ENCODE assay signal across 24 cellular contexts in genomic region chr7:77629797-77630196, GRCh38.
DNase-seq lines count a peak whose midpoint lies in the region; ATAC-seq, FAIRE-seq and TF ChIP-seq lines count a peak whose summit lies in the region.
"Had no signal": no experiment of that assay in that cellular context is flagged by ENCODE, and none has a peak within 500 bp of the region (broad histone marks: within the 10 kb centered on the region; RNA-seq: fewer than 3 reads in every experiment).

No MANE protein-coding gene starts in this region.

- H3K4me1 Mint-ChIP-seq in MCF 10A (ENCODE audit: insufficient read depth, unreplicated experiment) (no peaks in the 10 kb centered on the region), HFFc6 (ENCODE audit: low read depth) (peaks cover 21% of the 10 kb centered on the region; the same call in 1 of the 2 replicates)
- H3K4me1 Mint-ChIP-seq: B cell had no signal

- H4K20me1 ChIP-seq in mammary epithelial cell (ENCODE audit: insufficient read depth, low read length) (no peaks in the 10 kb centered on the region), K562 (replicated peaks; ENCODE audit: control insufficient read depth, insufficient read depth, low read length) (no peaks in the 10 kb centered on the region)
- H4K20me1 ChIP-seq: BLaER1 had no signal

- no peak for FAIRE-seq in K562 (lab: Jason Lieb, UNC)
- FAIRE-seq: A204.1, D721Med, GM12878, GM19239, H1 had no signal

- H3K4me3 Mint-ChIP-seq in MCF 10A (ENCODE audit: unreplicated experiment) (no peak overlapping the region), HFFc6 (no peak overlapping the region)
- H3K4me3 Mint-ChIP-seq: B cell; CD4-positive, CD25-positive, alpha-beta regulatory T cell; CD8-positive, alpha-beta T cell had no signal

- H3K9me3 ChIP-seq in mammary epithelial cell (replicated peaks; ENCODE audit: insufficient read depth, low read length) (no peaks in the 10 kb centered on the region), K562 (replicated peaks; ENCODE audit: control insufficient read depth, insufficient read depth, low read depth, low read length) (no peaks in the 10 kb centered on the region)
- H3K9me3 ChIP-seq: BLaER1 had no signal

- peaks cover 38% of the 10 kb centered on the region for H3K79me2 ChIP-seq in mammary epithelial cell (ENCODE audit: insufficient read depth, low read length)
- H3K79me2 ChIP-seq in K562 (ENCODE audit: control insufficient read depth, insufficient read depth, low read length), result no peaks in the 10 kb centered on the region

- H3K27ac Mint-ChIP-seq in MCF 10A (ENCODE audit: low read depth, unreplicated experiment) (peak overlapping the region; percentile 5), HFFc6 (0 out of 2 replicates have a peak overlapping the region, but pooled peaks have one; percentile 11)
- H3K27ac Mint-ChIP-seq: B cell; CD4-positive, CD25-positive, alpha-beta regulatory T cell; CD8-positive, alpha-beta T cell had no signal

- no peaks in the 10 kb centered on the region for H3K27me3 Mint-ChIP-seq in MCF 10A (ENCODE audit: insufficient read depth, unreplicated experiment)
- no peaks in the 10 kb centered on the region for H3K27me3 Mint-ChIP-seq in HFFc6 (ENCODE audit: insufficient read depth)
- H3K27me3 Mint-ChIP-seq: B cell; CD4-positive, CD25-positive, alpha-beta regulatory T cell had no signal

- H3K4me1 ChIP-seq in mammary epithelial cell (ENCODE audit: insufficient read depth, low read length) (no peaks in the 10 kb centered on the region), K562 (replicated peaks in 1 of 2; ENCODE audit: control insufficient read depth in 2 of 2, insufficient read depth in 2 of 2, low read length in 2 of 2) (no peaks in the 10 kb centered on the region)
- H3K4me1 ChIP-seq: BLaER1 had no signal

- H3K9me3 Mint-ChIP-seq in MCF 10A (ENCODE audit: unreplicated experiment) (no peaks in the 10 kb centered on the region), HFFc6 (no peaks in the 10 kb centered on the region)
- H3K9me3 Mint-ChIP-seq: CD4-positive, CD25-positive, alpha-beta regulatory T cell; CD8-positive, alpha-beta T cell had no signal

- no peak for TF ChIP-seq CTCF in MCF 10A (IDR thresholded peaks at IDR 0.05; ENCODE audit: unreplicated experiment)
- TF ChIP-seq CTCF in mammary epithelial cell (conservative IDR thresholded peaks at IDR 0.05 in 1 of 2, IDR thresholded peaks at IDR 0.05 in 1 of 2; ENCODE audit: extremely low read depth in 1 of 2, insufficient read depth in 1 of 2, low read depth in 1 of 2, low read length in 2 of 2), result no peak
- no peak for TF ChIP-seq CTCF in HFFc6 (IDR thresholded peaks at IDR 0.05)
- TF ChIP-seq CTCF in K562 (IDR thresholded peaks at IDR 0.05 in 2 of 3, conservative IDR thresholded peaks at IDR 0.05 in 1 of 3; ENCODE audit: insufficient read depth in 2 of 3, low read depth in 1 of 3, low read length in 3 of 3), result no peak

- ATAC-seq in K562, result no peak
- ATAC-seq: CD8-positive, alpha-beta T cell; GM12878 had no signal

- H3K27ac ChIP-seq in mammary epithelial cell (ENCODE audit: insufficient read depth, low read depth, low read length) (no peak overlapping the region), K562 (ENCODE audit: extremely low read depth, low read depth, low read length) (no peak overlapping the region)
- H3K27ac ChIP-seq: 22Rv1, BLaER1, C4-2B, GM23248 had no signal

- intact Hi-C loops in MCF 10A (cut with micrococcal nuclease) (no loop called here), mammary epithelial cell (cut with micrococcal nuclease) (no loop called here), K562 (cut with micrococcal nuclease) (no loop called here)

- H3K9me1 ChIP-seq in K562 (ENCODE audit: control insufficient read depth, insufficient read depth, low read length), result no peaks in the 10 kb centered on the region

- TF ChIP-seq RAD21 in K562 (CRISPR knock-in tag; conservative IDR thresholded peaks at IDR 0.05 in 1 of 2, IDR thresholded peaks at IDR 0.05 in 1 of 2), result no peak

- H3K4me2 ChIP-seq in mammary epithelial cell (ENCODE audit: insufficient read depth, low read depth, low read length) (no peak overlapping the region), K562 (ENCODE audit: insufficient read depth, low read length) (no peak overlapping the region)
- H3K4me2 ChIP-seq: BLaER1 had no signal

- POLR2A ChIA-PET in MCF 10A (lab: Yijun Ruan, JAX), result no interaction called here
- POLR2A ChIA-PET in K562 (lab: Yijun Ruan, JAX), result interaction anchor here (0.8 to 0.9 kb wide), 2 partner anchors 13 to 19 kb away, joined by 3 read pairs; no protein-coding TSS in a partner anchor

- WGBS in mammary epithelial cell (ENCODE audit: low coverage, missing lambda C conversion rate), result 93% methylated on average over 3 of the region's 4 CpGs
- WGBS in K562 (ENCODE audit: insufficient coverage, low coverage, missing lambda C conversion rate), result 91% methylated on average over 4 of the region's 4 CpGs

- H3K27me3 ChIP-seq in mammary epithelial cell (ENCODE audit: insufficient read depth, low read length), result no peaks in the 10 kb centered on the region
- H3K27me3 ChIP-seq in K562 (ENCODE audit: control insufficient read depth in 2 of 2, insufficient read depth in 2 of 2, low read length in 2 of 2), result no peaks in the 10 kb centered on the region
- H3K27me3 ChIP-seq: BLaER1 had no signal

- H2AFZ ChIP-seq in mammary epithelial cell (ENCODE audit: low read depth, low read length) (no peak overlapping the region), K562 (ENCODE audit: low read depth, low read length) (no peak overlapping the region)
- H2AFZ ChIP-seq: GM23248 had no signal

- peaks cover 46% of the 10 kb centered on the region for H3K36me3 ChIP-seq in mammary epithelial cell (ENCODE audit: insufficient read depth, low read length)
- peaks cover 61% of the 10 kb centered on the region for H3K36me3 ChIP-seq in K562 (ENCODE audit: control insufficient read depth, insufficient read depth, low read length)

- no peak for TF ChIP-seq EP300 in K562 (IDR thresholded peaks at IDR 0.05; ENCODE audit: low read length)

- DNase-seq in MCF 10A (ENCODE audit: unreplicated experiment) (no peak), mammary epithelial cell (no peak), HFFc6 (no peak), K562 (ENCODE audit: extremely low read depth in 1 of 4, low spot score in 3 of 4) (no peak), NCI-H774 (lab: John Stamatoyannopoulos, UW) (no peak)
- no peak for DNase-seq in activated effector memory CD4-positive, alpha-beta T cell treated with Interleukin-2 at 50 U/mL for 16 hours
- DNase-seq: CD4-positive, CD25-positive, alpha-beta regulatory T cell; CD8-positive, alpha-beta T cell; DMS 273 treated with DMSO at 0.1 percent for 48 hours; DMS79; EL; GDM1; GM23248; H7; HCEC 1CT had no signal

- CTCF ChIA-PET in MCF 10A (lab: Yijun Ruan, JAX), result interaction anchor here (0.6 kb wide), 1 partner anchor 100 kb away, joined by 3 read pairs; no protein-coding TSS in a partner anchor
- CTCF ChIA-PET in mammary epithelial cell (lab: Charles Lee; ENCODE audit: low non-redundant PET), result no interaction called here
- CTCF ChIA-PET in K562 (lab: Yijun Ruan, JAX; ENCODE audit: low intra/inter-chr PET ratio), result no interaction called here

- H3K36me3 Mint-ChIP-seq in MCF 10A (ENCODE audit: insufficient read depth, unreplicated experiment) (peaks cover 83% of the 10 kb centered on the region), HFFc6 (ENCODE audit: low read depth) (peaks cover 22% of the 10 kb centered on the region)

- no peak for TF ChIP-seq POLR2A in K562 (conservative IDR thresholded peaks at IDR 0.05)

- BruUV-seq in MCF 10A (replicated peaks; lab: Mats Ljungman, UMichigan) (no TSS peak), mammary epithelial cell (replicated peaks; lab: Mats Ljungman, UMichigan) (no TSS peak), K562 (replicated peaks; lab: Mats Ljungman, UMichigan) (no TSS peak)

- no peak overlapping the region for H3K9ac ChIP-seq in mammary epithelial cell (ENCODE audit: insufficient read depth, low read length)
- no peak overlapping the region for H3K9ac ChIP-seq in K562 (ENCODE audit: insufficient read depth in 1 of 2, low read depth in 2 of 2, low read length in 2 of 2)
- H3K9ac ChIP-seq: BLaER1, GM23248 had no signal

- dilution Hi-C loops in mammary epithelial cell (cut with HindIII; ENCODE audit: low sequenced_read_pairs), result no loop called here

- H3K4me3 ChIP-seq in mammary epithelial cell (replicated peaks in 1 of 3; ENCODE audit: insufficient read depth in 1 of 3, low read depth in 2 of 3, low read length in 3 of 3), result no peak overlapping the region
- H3K4me3 ChIP-seq in K562, result no peak overlapping the region
- H3K4me3 ChIP-seq: BLaER1, GM12878, GM23248 had no signal

- in situ Hi-C loops in mammary epithelial cell (cut with MboI; ENCODE audit: low sequenced_read_pairs in 2 of 2), result no loop called here
- in situ Hi-C loops in K562 (cut with MboI), result no loop called here

TF ChIP-seq in K562, 482 proteins besides CTCF, POLR2A, EP300 and RAD21 (continues in another document):
- TF ChIP-seq KDM4B (IDR thresholded peaks at IDR 0.05; ENCODE audit: borderline replicate concordance in 2 of 2, low read depth in 1 of 2) (no peak), E2F3 (CRISPR knock-in tag; IDR thresholded peaks at IDR 0.05) (no peak), SIN3B (IDR thresholded peaks at IDR 0.05; ENCODE audit: low read depth) (no peak), CBFB (CRISPR knock-in tag; IDR thresholded peaks at IDR 0.05) (no peak), ZKSCAN1 (IDR thresholded peaks at IDR 0.05; ENCODE audit: low read depth, low read length) (peak; percentile 67)
